1 cellular context compared by ENCODE assay signal in the genomic region with DNA sequence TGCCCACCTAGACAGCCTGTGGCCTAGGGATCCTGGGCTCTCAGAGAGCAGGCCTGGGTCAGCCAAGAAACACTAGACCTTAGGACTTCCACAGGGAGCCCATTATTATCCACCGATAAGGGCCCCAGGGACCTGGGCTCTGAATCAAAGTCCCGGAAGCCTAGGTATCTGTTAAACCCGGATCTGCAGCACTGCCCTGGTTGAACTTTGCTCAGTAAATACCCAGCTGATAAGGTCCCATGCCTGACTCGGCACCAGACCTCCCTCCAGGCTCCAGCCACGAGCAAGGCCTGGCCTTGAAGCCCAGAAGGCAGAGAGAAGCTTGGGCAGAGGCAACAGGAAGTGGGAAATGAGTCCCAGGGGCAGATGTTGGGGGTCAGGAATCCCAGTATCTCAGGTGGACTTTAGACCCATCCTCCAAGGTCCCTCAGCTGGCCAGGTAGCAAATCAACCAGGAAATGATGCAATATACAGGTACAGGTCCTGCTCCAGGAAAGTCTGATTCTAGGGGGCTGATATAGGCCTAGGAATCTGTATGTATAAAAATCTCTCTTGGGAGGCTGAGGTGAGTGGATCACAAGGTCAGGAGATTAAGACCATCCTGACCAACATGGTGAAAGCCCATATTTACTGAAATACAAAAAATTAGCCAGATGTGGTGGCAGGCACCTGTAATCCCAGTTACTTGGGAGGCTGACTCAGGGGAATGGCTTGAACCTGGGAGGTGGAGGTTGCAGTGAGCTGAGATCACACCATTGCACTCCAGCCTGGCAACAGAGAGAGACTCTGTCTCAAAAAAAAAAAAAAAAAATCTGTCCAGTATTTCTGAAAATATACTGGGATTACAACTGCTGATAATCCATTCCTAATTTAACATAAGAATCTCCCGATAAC.
A peak's percentile ranks its signal among the peaks of the same experiment; 100 is the strongest.
TF ChIP-seq lines count a peak whose summit lies in the region.

No MANE protein-coding gene starts in this region.

TF ChIP-seq in HepG2, 621 proteins besides CTCF, POLR2A, EP300 and RAD21 (continued from another document and continues in another):
- TF ChIP-seq, protein P1, sequence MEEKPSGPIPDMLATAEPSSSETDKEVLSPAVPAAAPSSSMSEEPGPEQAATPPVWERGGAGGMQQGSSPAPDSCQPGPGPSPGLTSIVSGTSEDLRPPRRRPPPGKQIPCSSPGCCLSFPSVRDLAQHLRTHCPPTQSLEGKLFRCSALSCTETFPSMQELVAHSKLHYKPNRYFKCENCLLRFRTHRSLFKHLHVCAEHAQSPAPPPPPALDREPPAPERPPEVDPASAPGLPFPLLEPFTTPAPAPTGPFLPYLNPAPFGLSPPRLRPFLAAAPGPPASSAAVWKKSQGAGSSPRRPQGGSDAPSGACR (CRISPR knock-in tag; IDR thresholded peaks at IDR 0.05): peak; percentile 99
- TF ChIP-seq GPN1 (CRISPR knock-in tag; IDR thresholded peaks at IDR 0.05; ENCODE audit: borderline replicate concordance) (no peak), ZNF790 (CRISPR knock-in tag; IDR thresholded peaks at IDR 0.05; ENCODE audit: borderline replicate concordance) (no peak), ZNF709 (CRISPR knock-in tag; IDR thresholded peaks at IDR 0.05) (no peak), ZNF333 (CRISPR knock-in tag; IDR thresholded peaks at IDR 0.05; ENCODE audit: borderline replicate concordance) (no peak), ZNF496 (CRISPR knock-in tag; IDR thresholded peaks at IDR 0.05; ENCODE audit: insufficient replicate concordance) (no peak), KDM3A (CRISPR knock-in tag; IDR thresholded peaks at IDR 0.05; ENCODE audit: low read depth) (peak; percentile 95), STAG1 (CRISPR knock-in tag; IDR thresholded peaks at IDR 0.05) (peak; percentile 53; the same call in 1 of the 2 replicates), TBP (CRISPR knock-in tag; IDR thresholded peaks at IDR 0.05) (peak; percentile 52; the same call in 1 of the 2 replicates), NKX3-1 (CRISPR knock-in tag; IDR thresholded peaks at IDR 0.05) (peak; percentile 67; the same call in 1 of the 2 replicates), MTA3 (CRISPR knock-in tag; IDR thresholded peaks at IDR 0.05) (no peak), NFE2 (CRISPR knock-in tag; IDR thresholded peaks at IDR 0.05) (no peak), ZNF484 (CRISPR knock-in tag; IDR thresholded peaks at IDR 0.05; ENCODE audit: borderline replicate concordance, low read depth) (no peak), PAWR (CRISPR knock-in tag; IDR thresholded peaks at IDR 0.05; ENCODE audit: borderline replicate concordance) (no peak), ZNF737 (CRISPR knock-in tag; IDR thresholded peaks at IDR 0.05; ENCODE audit: borderline replicate concordance) (no peak), FOSL1 (CRISPR knock-in tag; IDR thresholded peaks at IDR 0.05; ENCODE audit: borderline replicate concordance) (peak; percentile 37; the same call in 1 of the 2 replicates), ZSCAN30 (CRISPR knock-in tag; IDR thresholded peaks at IDR 0.05) (0 out of 2 replicates have a peak, but pooled peaks have one; percentile 30), FOSL2 (CRISPR knock-in tag; IDR thresholded peaks at IDR 0.05) (peak; percentile 85), ZBTB7A (CRISPR knock-in tag; IDR thresholded peaks at IDR 0.05) (peak; percentile 82; the same call in 1 of the 2 replicates), SMARCC2 (IDR thresholded peaks at IDR 0.05) (no peak), ZNF225 (CRISPR knock-in tag; IDR thresholded peaks at IDR 0.05) (no peak; the same call in 1 of the 2 replicates), CCAR2 (optimal IDR thresholded peaks at IDR 0.05; ENCODE audit: low read depth, low read length) (peak; percentile 81), NR3C1 (CRISPR knock-in tag; IDR thresholded peaks at IDR 0.05) (no peak), RELA (CRISPR knock-in tag; IDR thresholded peaks at IDR 0.05) (peak; percentile 29; the same call in 1 of the 2 replicates), ATM (IDR thresholded peaks at IDR 0.05; ENCODE audit: borderline replicate concordance) (no peak), NCOA2 (CRISPR knock-in tag; IDR thresholded peaks at IDR 0.05) (peak; percentile 100), ZNF441 (CRISPR knock-in tag; IDR thresholded peaks at IDR 0.05; ENCODE audit: borderline replicate concordance) (peak; percentile 87), ZNF563 (CRISPR knock-in tag; IDR thresholded peaks at IDR 0.05) (peak; percentile 49; the same call in 1 of the 2 replicates), TCF7 (IDR thresholded peaks at IDR 0.05; ENCODE audit: low read depth) (peak; percentile 95), CHD2 (IDR thresholded peaks at IDR 0.05; ENCODE audit: low read depth, low read length) (peak; percentile 38; the same call in 1 of the 2 replicates), ADNP (CRISPR knock-in tag; IDR thresholded peaks at IDR 0.05) (0 out of 2 replicates have a peak, but pooled peaks have one; percentile 43), ZNF44 (CRISPR knock-in tag; IDR thresholded peaks at IDR 0.05) (peak; percentile 76), CENPT (CRISPR knock-in tag; IDR thresholded peaks at IDR 0.05; ENCODE audit: low read depth) (no peak), ZNF207 (IDR thresholded peaks at IDR 0.05; ENCODE audit: borderline replicate concordance) (no peak), ZNF451 (CRISPR knock-in tag; IDR thresholded peaks at IDR 0.05) (peak; percentile 78; the same call in 1 of the 2 replicates), ARID2 (CRISPR knock-in tag; IDR thresholded peaks at IDR 0.05; ENCODE audit: borderline replicate concordance) (no peak), ELF1 (CRISPR knock-in tag; IDR thresholded peaks at IDR 0.05) (peak; percentile 93)
- TF ChIP-seq, protein P2, sequence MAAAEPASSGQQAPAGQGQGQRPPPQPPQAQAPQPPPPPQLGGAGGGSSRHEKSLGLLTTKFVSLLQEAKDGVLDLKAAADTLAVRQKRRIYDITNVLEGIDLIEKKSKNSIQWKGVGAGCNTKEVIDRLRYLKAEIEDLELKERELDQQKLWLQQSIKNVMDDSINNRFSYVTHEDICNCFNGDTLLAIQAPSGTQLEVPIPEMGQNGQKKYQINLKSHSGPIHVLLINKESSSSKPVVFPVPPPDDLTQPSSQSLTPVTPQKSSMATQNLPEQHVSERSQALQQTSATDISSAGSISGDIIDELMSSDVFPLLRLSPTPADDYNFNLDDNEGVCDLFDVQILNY (CRISPR knock-in tag; conservative IDR thresholded peaks at IDR 0.05): no peak
- TF ChIP-seq, protein P3, sequence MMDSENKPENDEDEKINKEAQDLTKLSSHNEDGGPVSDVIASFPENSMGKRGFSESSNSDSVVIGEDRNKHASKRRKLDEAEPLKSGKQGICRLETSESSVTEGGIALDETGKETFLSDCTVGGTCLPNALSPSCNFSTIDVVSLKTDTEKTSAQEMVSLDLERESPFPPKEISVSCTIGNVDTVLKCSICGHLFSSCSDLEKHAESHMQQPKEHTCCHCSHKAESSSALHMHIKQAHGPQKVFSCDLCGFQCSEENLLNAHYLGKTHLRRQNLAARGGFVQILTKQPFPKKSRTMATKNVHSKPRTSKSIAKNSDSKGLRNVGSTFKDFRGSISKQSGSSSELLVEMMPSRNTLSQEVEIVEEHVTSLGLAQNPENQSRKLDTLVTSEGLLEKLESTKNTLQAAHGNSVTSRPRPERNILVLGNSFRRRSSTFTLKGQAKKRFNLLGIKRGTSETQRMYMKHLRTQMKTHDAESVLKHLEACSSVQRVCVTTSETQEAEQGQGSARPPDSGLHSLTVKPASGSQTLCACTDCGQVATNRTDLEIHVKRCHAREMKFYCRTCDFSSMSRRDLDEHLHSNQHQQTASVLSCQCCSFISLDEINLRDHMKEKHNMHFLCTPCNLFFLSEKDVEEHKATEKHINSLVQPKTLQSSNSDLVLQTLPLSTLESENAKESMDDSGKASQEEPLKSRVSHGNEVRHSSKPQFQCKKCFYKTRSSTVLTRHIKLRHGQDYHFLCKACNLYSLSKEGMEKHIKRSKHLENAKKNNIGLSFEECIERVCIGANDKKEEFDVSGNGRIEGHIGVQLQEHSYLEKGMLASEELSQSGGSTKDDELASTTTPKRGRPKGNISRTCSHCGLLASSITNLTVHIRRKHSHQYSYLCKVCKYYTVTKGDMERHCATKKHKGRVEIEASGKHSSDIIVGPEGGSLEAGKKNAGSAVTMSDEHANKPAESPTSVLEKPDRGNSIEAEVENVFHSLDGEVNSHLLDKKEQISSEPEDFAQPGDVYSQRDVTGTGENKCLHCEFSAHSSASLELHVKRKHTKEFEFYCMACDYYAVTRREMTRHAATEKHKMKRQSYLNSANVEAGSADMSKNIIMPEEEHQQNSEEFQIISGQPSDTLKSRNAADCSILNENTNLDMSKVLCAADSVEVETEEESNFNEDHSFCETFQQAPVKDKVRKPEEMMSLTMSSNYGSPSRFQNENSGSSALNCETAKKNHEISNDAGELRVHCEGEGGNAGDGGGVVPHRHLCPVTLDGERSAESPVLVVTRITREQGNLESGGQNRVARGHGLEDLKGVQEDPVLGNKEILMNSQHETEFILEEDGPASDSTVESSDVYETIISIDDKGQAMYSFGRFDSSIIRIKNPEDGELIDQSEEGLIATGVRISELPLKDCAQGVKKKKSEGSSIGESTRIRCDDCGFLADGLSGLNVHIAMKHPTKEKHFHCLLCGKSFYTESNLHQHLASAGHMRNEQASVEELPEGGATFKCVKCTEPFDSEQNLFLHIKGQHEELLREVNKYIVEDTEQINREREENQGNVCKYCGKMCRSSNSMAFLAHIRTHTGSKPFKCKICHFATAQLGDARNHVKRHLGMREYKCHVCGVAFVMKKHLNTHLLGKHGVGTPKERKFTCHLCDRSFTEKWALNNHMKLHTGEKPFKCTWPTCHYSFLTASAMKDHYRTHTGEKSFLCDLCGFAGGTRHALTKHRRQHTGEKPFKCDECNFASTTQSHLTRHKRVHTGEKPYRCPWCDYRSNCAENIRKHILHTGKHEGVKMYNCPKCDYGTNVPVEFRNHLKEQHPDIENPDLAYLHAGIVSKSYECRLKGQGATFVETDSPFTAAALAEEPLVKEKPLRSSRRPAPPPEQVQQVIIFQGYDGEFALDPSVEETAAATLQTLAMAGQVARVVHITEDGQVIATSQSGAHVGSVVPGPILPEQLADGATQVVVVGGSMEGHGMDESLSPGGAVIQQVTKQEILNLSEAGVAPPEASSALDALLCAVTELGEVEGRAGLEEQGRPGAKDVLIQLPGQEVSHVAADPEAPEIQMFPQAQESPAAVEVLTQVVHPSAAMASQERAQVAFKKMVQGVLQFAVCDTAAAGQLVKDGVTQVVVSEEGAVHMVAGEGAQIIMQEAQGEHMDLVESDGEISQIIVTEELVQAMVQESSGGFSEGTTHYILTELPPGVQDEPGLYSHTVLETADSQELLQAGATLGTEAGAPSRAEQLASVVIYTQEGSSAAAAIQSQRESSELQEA (CRISPR knock-in tag; IDR thresholded peaks at IDR 0.05; ENCODE audit: not compliant biosample characterization): no peak
- TF ChIP-seq, protein P4, sequence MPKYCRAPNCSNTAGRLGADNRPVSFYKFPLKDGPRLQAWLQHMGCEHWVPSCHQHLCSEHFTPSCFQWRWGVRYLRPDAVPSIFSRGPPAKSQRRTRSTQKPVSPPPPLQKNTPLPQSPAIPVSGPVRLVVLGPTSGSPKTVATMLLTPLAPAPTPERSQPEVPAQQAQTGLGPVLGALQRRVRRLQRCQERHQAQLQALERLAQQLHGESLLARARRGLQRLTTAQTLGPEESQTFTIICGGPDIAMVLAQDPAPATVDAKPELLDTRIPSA (CRISPR knock-in tag; IDR thresholded peaks at IDR 0.05; ENCODE audit: borderline replicate concordance): no peak
- TF ChIP-seq, protein P5, sequence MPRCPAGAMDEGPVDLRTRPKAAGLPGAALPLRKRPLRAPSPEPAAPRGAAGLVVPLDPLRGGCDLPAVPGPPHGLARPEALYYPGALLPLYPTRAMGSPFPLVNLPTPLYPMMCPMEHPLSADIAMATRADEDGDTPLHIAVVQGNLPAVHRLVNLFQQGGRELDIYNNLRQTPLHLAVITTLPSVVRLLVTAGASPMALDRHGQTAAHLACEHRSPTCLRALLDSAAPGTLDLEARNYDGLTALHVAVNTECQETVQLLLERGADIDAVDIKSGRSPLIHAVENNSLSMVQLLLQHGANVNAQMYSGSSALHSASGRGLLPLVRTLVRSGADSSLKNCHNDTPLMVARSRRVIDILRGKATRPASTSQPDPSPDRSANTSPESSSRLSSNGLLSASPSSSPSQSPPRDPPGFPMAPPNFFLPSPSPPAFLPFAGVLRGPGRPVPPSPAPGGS (CRISPR knock-in tag; IDR thresholded peaks at IDR 0.05): peak; percentile 89
- TF ChIP-seq, protein P6, sequence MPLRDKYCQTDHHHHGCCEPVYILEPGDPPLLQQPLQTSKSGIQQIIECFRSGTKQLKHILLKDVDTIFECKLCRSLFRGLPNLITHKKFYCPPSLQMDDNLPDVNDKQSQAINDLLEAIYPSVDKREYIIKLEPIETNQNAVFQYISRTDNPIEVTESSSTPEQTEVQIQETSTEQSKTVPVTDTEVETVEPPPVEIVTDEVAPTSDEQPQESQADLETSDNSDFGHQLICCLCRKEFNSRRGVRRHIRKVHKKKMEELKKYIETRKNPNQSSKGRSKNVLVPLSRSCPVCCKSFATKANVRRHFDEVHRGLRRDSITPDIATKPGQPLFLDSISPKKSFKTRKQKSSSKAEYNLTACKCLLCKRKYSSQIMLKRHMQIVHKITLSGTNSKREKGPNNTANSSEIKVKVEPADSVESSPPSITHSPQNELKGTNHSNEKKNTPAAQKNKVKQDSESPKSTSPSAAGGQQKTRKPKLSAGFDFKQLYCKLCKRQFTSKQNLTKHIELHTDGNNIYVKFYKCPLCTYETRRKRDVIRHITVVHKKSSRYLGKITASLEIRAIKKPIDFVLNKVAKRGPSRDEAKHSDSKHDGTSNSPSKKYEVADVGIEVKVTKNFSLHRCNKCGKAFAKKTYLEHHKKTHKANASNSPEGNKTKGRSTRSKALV (CRISPR knock-in tag; IDR thresholded peaks at IDR 0.05): no peak
- TF ChIP-seq, protein P7, sequence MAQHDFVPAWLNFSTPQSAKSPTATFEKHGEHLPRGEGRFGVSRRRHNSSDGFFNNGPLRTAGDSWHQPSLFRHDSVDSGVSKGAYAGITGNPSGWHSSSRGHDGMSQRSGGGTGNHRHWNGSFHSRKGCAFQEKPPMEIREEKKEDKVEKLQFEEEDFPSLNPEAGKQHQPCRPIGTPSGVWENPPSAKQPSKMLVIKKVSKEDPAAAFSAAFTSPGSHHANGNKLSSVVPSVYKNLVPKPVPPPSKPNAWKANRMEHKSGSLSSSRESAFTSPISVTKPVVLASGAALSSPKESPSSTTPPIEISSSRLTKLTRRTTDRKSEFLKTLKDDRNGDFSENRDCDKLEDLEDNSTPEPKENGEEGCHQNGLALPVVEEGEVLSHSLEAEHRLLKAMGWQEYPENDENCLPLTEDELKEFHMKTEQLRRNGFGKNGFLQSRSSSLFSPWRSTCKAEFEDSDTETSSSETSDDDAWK (CRISPR knock-in tag; IDR thresholded peaks at IDR 0.05): no peak
- TF ChIP-seq, protein P8, sequence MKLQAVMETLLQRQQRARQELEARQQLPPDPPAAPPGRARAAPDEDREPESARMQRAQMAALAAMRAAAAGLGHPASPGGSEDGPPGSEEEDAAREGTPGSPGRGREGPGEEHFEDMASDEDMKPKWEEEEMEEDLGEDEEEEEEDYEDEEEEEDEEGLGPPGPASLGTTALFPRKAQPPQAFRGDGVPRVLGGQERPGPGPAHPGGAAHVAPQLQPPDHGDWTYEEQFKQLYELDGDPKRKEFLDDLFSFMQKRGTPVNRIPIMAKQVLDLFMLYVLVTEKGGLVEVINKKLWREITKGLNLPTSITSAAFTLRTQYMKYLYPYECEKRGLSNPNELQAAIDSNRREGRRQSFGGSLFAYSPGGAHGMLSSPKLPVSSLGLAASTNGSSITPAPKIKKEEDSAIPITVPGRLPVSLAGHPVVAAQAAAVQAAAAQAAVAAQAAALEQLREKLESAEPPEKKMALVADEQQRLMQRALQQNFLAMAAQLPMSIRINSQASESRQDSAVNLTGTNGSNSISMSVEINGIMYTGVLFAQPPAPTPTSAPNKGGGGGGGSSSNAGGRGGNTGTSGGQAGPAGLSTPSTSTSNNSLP (IDR thresholded peaks at IDR 0.05; ENCODE audit: low read depth, low read length): peak; percentile 85
